In genomic region chr5:5752844-5753243, GRCh38 we compare ENCODE assay signal across 10 cellular contexts.
DNase-seq lines count a peak whose midpoint lies in the region; ATAC-seq and TF ChIP-seq lines count a peak whose summit lies in the region.
"Had no signal": no experiment of that assay in that cellular context is flagged by ENCODE, and none has a peak within 500 bp of the region (broad histone marks: within the 10 kb centered on the region; RNA-seq: fewer than 3 reads in every experiment).

No MANE protein-coding gene starts in this region.

- no peak for TF ChIP-seq CTCF in foreskin fibroblast (IDR thresholded peaks at IDR 0.05; ENCODE audit: low read depth, low read length)

- peaks cover 6 to 29% (median 10%) of the 10 kb centered on the region in 3 donors for H3K4me1 Mint-ChIP-seq in naive B cell

- ATAC-seq in GM18907 (IDR thresholded peaks at IDR 0.05; ENCODE audit: unreplicated experiment) (peak; percentile 80), GM21723 (IDR thresholded peaks at IDR 0.05; ENCODE audit: unreplicated experiment) (peak; percentile 66), HG03139 (IDR thresholded peaks at IDR 0.05; ENCODE audit: unreplicated experiment) (peak; percentile 67), naive B cell (ENCODE audit: low read depth in 2 of 2) (peak; percentile 65 to 80)

- no peaks in the 10 kb centered on the region for H3K36me3 Mint-ChIP-seq in naive B cell

- H3K27me3 Mint-ChIP-seq in naive B cell = no peaks in the 10 kb centered on the region

- no peak overlapping the region for H3K4me3 ChIP-seq in foreskin fibroblast (ENCODE audit: low read depth in 1 of 2, low read length in 2 of 2)

- H3K27ac Mint-ChIP-seq in naive B cell = peak overlapping the region in 2 of 6 donors; percentile 22 to 78
- H3K27ac Mint-ChIP-seq: H9 had no signal

- peak overlapping the region in 4 of 8 donors; percentile 3 to 77 (median 43) for H3K4me3 Mint-ChIP-seq in naive B cell
- H3K4me3 Mint-ChIP-seq: H9 had no signal

- DNase-seq in naive B cell (peak; percentile 8), medulla oblongata (ENCODE audit: extremely low spot score) (no peak), hypothalamus (lab: John Stamatoyannopoulos, UW) (no peak), foreskin fibroblast (no peak)
- DNase-seq: activated T-cell treated with anti-CD3 and anti-CD28 coated beads for 4 hours, H9, T1000 had no signal

- peaks cover 0 to 2% (median under 1%) of the 10 kb centered on the region in 7 donors for H3K9me3 Mint-ChIP-seq in naive B cell
- H3K9me3 Mint-ChIP-seq: H9 had no signal
